ENCODE assay signal across 3 cellular contexts in the genomic region with DNA sequence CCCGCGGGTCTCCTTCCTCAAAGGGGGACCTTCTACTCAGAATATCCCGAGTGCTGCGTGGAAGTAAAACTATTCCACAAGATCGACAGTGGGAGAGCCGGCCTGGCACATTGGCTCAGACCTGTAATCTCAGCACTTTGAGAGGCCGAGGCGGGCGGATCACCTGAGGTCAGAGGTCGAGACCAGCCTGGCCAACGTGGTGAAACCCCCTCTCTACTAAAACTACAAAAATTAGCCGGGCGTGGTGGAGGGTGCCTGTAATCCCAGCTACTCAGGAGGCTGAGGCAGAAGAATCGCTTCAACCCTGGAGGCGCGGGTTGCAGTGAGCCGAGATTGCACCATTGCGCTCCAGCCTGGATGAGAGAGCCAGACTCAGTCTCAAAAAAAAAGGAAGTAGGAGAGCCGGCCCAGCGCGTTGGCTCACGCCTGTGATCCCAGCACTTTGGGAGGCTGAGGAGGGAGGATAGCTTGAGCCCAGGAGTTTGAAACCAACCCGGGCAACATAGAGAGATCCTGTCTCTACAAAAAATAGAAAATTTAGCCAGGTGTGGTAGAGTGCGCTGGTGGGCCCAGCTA. TPM values are rescaled to one million over a fixed set of nuclear protein-coding genes. Genes with fewer than 3 reads are reported as not detected.
"Had no signal": no experiment of that assay in that cellular context is flagged by ENCODE, and none has a peak within 500 bp of the region (broad histone marks: within the 10 kb centered on the region; RNA-seq: fewer than 3 reads in every experiment).

No MANE protein-coding gene starts in this region.

RNA-seq across cellular contexts. Expression of gene LHFPL4, which starts 47.5 kb away (rescaled TPM):
- total RNA-seq: SJCRH30; spleen; T-helper 2 cell treated with Interferon-gamma antibody and Interleukin-4, amounts not matched to agents 100 ng/mL and 5 ng/mL, for 36 hours had no signal
- polyA plus RNA-seq: spleen had no signal
